In genomic region chr2:9555338-9556120, GRCh38 we compare ENCODE assay signal across 8 cellular contexts. TPM values are rescaled to one million over a fixed set of nuclear protein-coding genes. Genes with fewer than 3 reads are reported as not detected.
DNase-seq lines count a peak whose midpoint lies in the region; ATAC-seq and TF ChIP-seq lines count a peak whose summit lies in the region.

Gene ADAM17, minus strand, starts transcription at chr2:9555830. Its CDS starts 225 bp downstream, at chr2:9555605.

- H3K4me1 ChIP-seq in Karpas-422 (ENCODE audit: low read length) (peaks cover 48% of the 10 kb centered on the region), fibroblast of lung (ENCODE audit: control insufficient read depth, extremely low read depth, insufficient read depth, low read length) (peaks cover 22% of the 10 kb centered on the region)

- H3K27ac ChIP-seq in Karpas-422 (ENCODE audit: low read length) (peak within 1 kb of the TSS; percentile 80), fibroblast of lung (ENCODE audit: insufficient read depth, low read length) (peak within 1 kb of the TSS; percentile 92)

- H3K79me2 ChIP-seq in Karpas-422 (ENCODE audit: low read length) (peaks cover 72% of the 10 kb centered on the region), fibroblast of lung (ENCODE audit: control insufficient read depth, insufficient read depth, low read length) (peaks cover 46% of the 10 kb centered on the region)

- peak within 1 kb of the TSS; percentile 92 to 97 for H3K27ac Mint-ChIP-seq in natural killer cell

- H3K9me3 ChIP-seq in Karpas-422 (ENCODE audit: low read length), result no peaks in the 10 kb centered on the region
- H3K9me3 ChIP-seq in fibroblast of lung (ENCODE audit: control insufficient read depth, insufficient read depth, low read depth, low read length), result no peaks in the 10 kb centered on the region

- peaks cover 52 to 59% of the 10 kb centered on the region in 2 donors for H3K4me1 Mint-ChIP-seq in natural killer cell

- peak; percentile 99 for DNase-seq in Daoy (ENCODE audit: low read depth)
- DNase-seq in Karpas-422, result peak; percentile 97
- peak; percentile 99 for DNase-seq in RPMI7951 (ENCODE audit: low read depth)
- DNase-seq in activated T-helper 1 cell treated with anti-CD3 and anti-CD28 coated beads, Interleukin-2, amount 50 U/mL, for 16 hours (ENCODE audit: low read depth in 1 of 2, low spot score in 1 of 2), result peak; percentile 68 to 84
- DNase-seq in fibroblast of lung (ENCODE audit: low read depth in 2 of 2), result peak; percentile 96 to 97
- DNase-seq in natural killer cell, result peak; percentile 88
- peak; percentile 82 for DNase-seq in stimulated activated naive CD4-positive, alpha-beta T cell treated with Interleukin-2 at 50 U/mL for 16 hours (lab: John Stamatoyannopoulos, UW)

- TF ChIP-seq CTCF in fibroblast of lung (conservative IDR thresholded peaks at IDR 0.05 in 1 of 2, IDR thresholded peaks at IDR 0.05 in 1 of 2; ENCODE audit: low read depth in 1 of 2, low read length in 2 of 2), result peak; percentile 4 to 38
- TF ChIP-seq CTCF in natural killer cell (IDR thresholded peaks at IDR 0.05), result peak; percentile 27

- intact Hi-C loops in natural killer cell (cut with micrococcal nuclease), result loop anchor here (1.0 to 10.0 kb wide), 5 partner anchors 37 to 148 kb away; partner anchors contain the start of genes CPSF3, ITGB1BP1 and YWHAQ

- H4K20me1 ChIP-seq in Karpas-422 (ENCODE audit: insufficient read depth, low read depth, low read length) (peaks cover 5% of the 10 kb centered on the region; the same call in 1 of the 2 replicates), fibroblast of lung (ENCODE audit: control insufficient read depth, extremely low read depth, insufficient read depth, low read length) (peaks cover 2% of the 10 kb centered on the region)

- H2AFZ ChIP-seq in Karpas-422 (ENCODE audit: low read length) (peak within 1 kb of the TSS; percentile 74; the same call in 1 of the 2 replicates), fibroblast of lung (ENCODE audit: low read length) (peak within 1 kb of the TSS; percentile 64)

- no peaks in the 10 kb centered on the region for H3K9me2 ChIP-seq in Karpas-422 (replicated peaks; ENCODE audit: insufficient read depth, low read length)

- H3K4me3 ChIP-seq in Karpas-422 (ENCODE audit: low read length), result peak within 1 kb of the TSS; percentile 99
- H3K4me3 ChIP-seq in fibroblast of lung (replicated peaks in 1 of 4; ENCODE audit: control extremely low read depth in 1 of 4, insufficient read depth in 1 of 4, low read depth in 3 of 4, low read length in 4 of 4), result peak within 1 kb of the TSS; percentile 83 to 96 (median 92)

- peak within 1 kb of the TSS; percentile 99 for H3K9ac ChIP-seq in Karpas-422 (ENCODE audit: low read length)
- H3K9ac ChIP-seq in fibroblast of lung (ENCODE audit: insufficient read depth, low read length), result peak within 1 kb of the TSS; percentile 98

- H3K27me3 Mint-ChIP-seq in natural killer cell (ENCODE audit: low read depth in 2 of 2), result no peaks in the 10 kb centered on the region

- H3K36me3 Mint-ChIP-seq in natural killer cell, result no peaks in the 10 kb centered on the region

- no peaks in the 10 kb centered on the region for H3K27me3 ChIP-seq in Karpas-422 (ENCODE audit: low read length)
- no peaks in the 10 kb centered on the region for H3K27me3 ChIP-seq in fibroblast of lung (ENCODE audit: control insufficient read depth, insufficient read depth, low read length)

- H3K36me3 ChIP-seq in Karpas-422 (ENCODE audit: insufficient read depth, low read length), result no peaks in the 10 kb centered on the region
- H3K36me3 ChIP-seq in fibroblast of lung (ENCODE audit: control insufficient read depth, insufficient read depth, low read length), result no peaks in the 10 kb centered on the region

- peak within 1 kb of the TSS; percentile 98 for H3K4me3 Mint-ChIP-seq in natural killer cell

- H3K4me2 ChIP-seq in Karpas-422 (ENCODE audit: low read depth, low read length, poor library complexity, severe bottlenecking) (peak within 1 kb of the TSS; percentile 90), fibroblast of lung (ENCODE audit: extremely low read depth, insufficient read depth, low read length) (peak within 1 kb of the TSS; percentile 99)

- no peaks in the 10 kb centered on the region for H3K9me3 Mint-ChIP-seq in natural killer cell

- peak; percentile 89 for ATAC-seq in GM21825 (IDR thresholded peaks at IDR 0.05; ENCODE audit: unreplicated experiment)
- peak; percentile 88 to 97 (median 95) for ATAC-seq in natural killer cell

RNA-seq across cellular contexts. Expression of gene ADAM17, which starts in this region (rescaled TPM):
- total RNA-seq in Daoy (2014; rRNA removed; shearing (Covaris generic)), result 34.3 and 43.2 TPM in 2 replicates
- total RNA-seq in Karpas-422 (2014; rRNA removed; shearing (Covaris generic); ENCODE audit: low replicate concordance), result 36.6 and 39.8 TPM in 2 replicates
- total RNA-seq in RPMI7951 (2014; rRNA removed; shearing (Covaris generic)), result 33.7 and 35.9 TPM in 2 replicates
- total RNA-seq in fibroblast of lung (49.1 and 69.9 TPM in 2 replicates), natural killer cell (10 to 100 TPM; 44.0 to 53.8 (median 46.8) TPM)
- polyA plus RNA-seq in fibroblast of lung, result 11.4 and 12.3 TPM in 2 replicates
- 13.9 and 14.5 TPM in 2 replicates for polyA plus RNA-seq in fibroblast of lung (2012)
- 3.7 and 7.1 TPM in 2 replicates for polyA minus RNA-seq in fibroblast of lung (ENCODE audit: low replicate concordance)

Comparison
In these comparisons a context has a peak if more than half of its experiments do, and no peak if none do; other contexts are left out.
1. Peak in every context shown above with its lines: DNase-seq, ATAC-seq, H3K4me3 ChIP-seq and H3K27ac ChIP-seq.